In the genomic region with DNA sequence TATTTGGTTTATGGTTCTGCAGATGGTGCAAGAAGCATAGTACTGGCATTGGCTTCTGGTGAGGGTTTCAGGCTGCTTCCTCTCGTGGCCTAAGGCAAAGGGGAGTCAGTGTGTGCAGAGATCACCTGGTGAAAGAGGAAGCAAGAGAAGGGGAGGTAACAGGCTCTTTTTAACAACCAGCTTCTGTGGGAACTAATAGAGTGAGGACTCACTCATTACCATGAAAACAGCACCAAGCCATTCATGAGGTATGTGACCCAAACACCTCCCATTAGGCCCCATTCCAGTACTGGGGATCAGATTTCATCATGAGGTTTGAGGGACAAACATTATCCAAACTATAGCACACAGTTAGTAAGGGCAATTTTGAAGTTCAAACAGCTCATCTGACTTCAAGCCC, we compare ENCODE assay signal across 16 cellular contexts.
DNase-seq lines count a peak whose midpoint lies in the region; ATAC-seq and TF ChIP-seq lines count a peak whose summit lies in the region.
"Had no signal": no experiment of that assay in that cellular context is flagged by ENCODE, and none has a peak within 500 bp of the region (broad histone marks: within the 10 kb centered on the region; RNA-seq: fewer than 3 reads in every experiment).

No MANE protein-coding gene starts in this region.

- peaks cover 23% of the 10 kb centered on the region for H3K4me1 Mint-ChIP-seq in nephron
- H3K4me1 Mint-ChIP-seq: B cell had no signal

- H3K4me3 Mint-ChIP-seq in nephron, result no peak overlapping the region
- H3K4me3 Mint-ChIP-seq: activated CD8-positive, alpha-beta T cell treated with anti-CD3 and anti-CD28 coated beads for 36 hours; B cell had no signal

- ATAC-seq in GM19395 (IDR thresholded peaks at IDR 0.05; ENCODE audit: unreplicated experiment), result peak; percentile 67
- ATAC-seq: activated CD8-positive, alpha-beta T cell treated with anti-CD3 and anti-CD28 coated beads for 36 hours had no signal

- no peak overlapping the region for H3K4me3 ChIP-seq in astrocyte of the cerebellum (ENCODE audit: low read depth, low read length)
- H3K4me3 ChIP-seq: ovary, upper lobe of left lung had no signal

- TF ChIP-seq CTCF in astrocyte of the cerebellum (IDR thresholded peaks at IDR 0.05; ENCODE audit: low read depth, low read length, missing control alignments) (no peak), nephron (IDR thresholded peaks at IDR 0.05; ENCODE audit: unreplicated experiment in 3 of 3) (no peak)

- H3K36me3 Mint-ChIP-seq in nephron (ENCODE audit: low read depth), result no peaks in the 10 kb centered on the region

- H3K9me3 Mint-ChIP-seq in nephron, result no peaks in the 10 kb centered on the region
- H3K9me3 Mint-ChIP-seq: activated CD8-positive, alpha-beta T cell treated with anti-CD3 and anti-CD28 coated beads for 36 hours; activated T-helper 2 cell treated with anti-CD3 and anti-CD28 coated beads, Interferon-gamma antibody, Interleukin-2, Interleukin-4, amounts not matched to agents 10 μg/mL and 5 μg/mL and 100 μg/mL, durations not matched to agents 14 hours and 24 hours and 36 hours had no signal

- H3K27me3 Mint-ChIP-seq in nephron (ENCODE audit: low read depth), result no peaks in the 10 kb centered on the region
- H3K27me3 Mint-ChIP-seq: activated CD8-positive, alpha-beta T cell treated with anti-CD3 and anti-CD28 coated beads for 36 hours had no signal

- DNase-seq in HT1080 (ENCODE audit: low read depth), result peak; percentile 13
- DNase-seq in astrocyte of the cerebellum (ENCODE audit: low read depth), result peak; percentile 19
- DNase-seq in ACHN, result no peak
- DNase-seq in NCI-H128 (lab: John Stamatoyannopoulos, UW; ENCODE audit: unreplicated experiment), result no peak
- DNase-seq in T1000 (lab: John Stamatoyannopoulos, UW), result no peak
- DNase-seq: activated CD8-positive, alpha-beta T cell treated with anti-CD3 and anti-CD28 coated beads for 36 hours; amygdala; DMS153; kidney; MM.1S; ovary; upper lobe of left lung had no signal

- H3K27ac Mint-ChIP-seq in nephron, result peak overlapping the region; percentile 66 to 73 (median 68)
- H3K27ac Mint-ChIP-seq: activated CD8-positive, alpha-beta T cell treated with anti-CD3 and anti-CD28 coated beads for 36 hours; activated T-helper 2 cell treated with anti-CD3 and anti-CD28 coated beads, Interferon-gamma antibody, Interleukin-2, Interleukin-4, amounts not matched to agents 10 μg/mL and 5 μg/mL and 100 μg/mL, durations not matched to agents 14 hours and 24 hours and 36 hours; B cell had no signal

- in situ Hi-C loops in astrocyte of the cerebellum (cut with HindIII; ENCODE audit: low sequenced_read_pairs), result no loop called here
- in situ Hi-C loops in ACHN (cut with HindIII; ENCODE audit: low pct_ligation_motif_present, low pct_unique_long_range_greater_than_20kb, low sequenced_read_pairs), result no loop called here

Comparison
In these comparisons a context has a peak if more than half of its experiments do, and no peak if none do; other contexts are left out.
1. DNase-seq: peak in HT1080 (single experiment) and astrocyte of the cerebellum (single experiment); none in ACHN (single experiment), NCI-H128 (single experiment) and T1000 (single experiment).